In genomic region chr2:239819974-239820555, GRCh38 we compare ENCODE assay signal across 15 cellular contexts.
A peak's percentile ranks its signal among the peaks of the same experiment; 100 is the strongest.
DNase-seq lines count a peak whose midpoint lies in the region; ATAC-seq and TF ChIP-seq lines count a peak whose summit lies in the region.
"Had no signal": no experiment of that assay in that cellular context is flagged by ENCODE, and none has a peak within 500 bp of the region (broad histone marks: within the 10 kb centered on the region; RNA-seq: fewer than 3 reads in every experiment).

No MANE protein-coding gene starts in this region.

- ATAC-seq in activated T-cell treated with anti-CD3 and anti-CD28 coated beads, Interleukin-2, amount 50 U/mL, for 4 hours, result no peak
- ATAC-seq in HG03280 (IDR thresholded peaks at IDR 0.05; ENCODE audit: unreplicated experiment), result no peak
- no peak for ATAC-seq in GM19395 (IDR thresholded peaks at IDR 0.05; ENCODE audit: unreplicated experiment)
- ATAC-seq: activated T-cell treated with anti-CD3 and anti-CD28 coated beads, Interleukin-2, amount 50 U/mL, for 72 hours; T-helper 17 cell had no signal

- no peaks in the 10 kb centered on the region for H3K36me3 Mint-ChIP-seq in activated T-cell treated with anti-CD3 and anti-CD28 coated beads, Interleukin-2, amount 50 U/mL, for 4 hours (ENCODE audit: insufficient read depth)
- H3K36me3 Mint-ChIP-seq in endodermal cell (ENCODE audit: low read depth), result no peaks in the 10 kb centered on the region
- H3K36me3 Mint-ChIP-seq: CD4-positive, CD25-positive, alpha-beta regulatory T cell; IgD-negative memory B cell had no signal

- no peak for TF ChIP-seq POLR2A in spleen (IDR thresholded peaks at IDR 0.05)

- WGBS in endodermal cell (ENCODE audit: insufficient coverage in 1 of 2, insufficient read length in 1 of 2), 2 experiments, result 84 to 86% methylated on average over 11 to 17 of the region's 17 CpGs
- WGBS in spleen, 5 donors, result 80 to 83% (median 81%) methylated on average over 17 of the region's 17 CpGs

- H3K36me3 ChIP-seq in endodermal cell (ENCODE audit: control insufficient read depth, insufficient read depth, low read length), result no peaks in the 10 kb centered on the region
- H3K36me3 ChIP-seq in spleen, result no peaks in the 10 kb centered on the region
- H3K36me3 ChIP-seq: ascending aorta had no signal

- H3K9me3 ChIP-seq in endodermal cell (ENCODE audit: control insufficient read depth, low read length) (no peaks in the 10 kb centered on the region), spleen (no peaks in the 10 kb centered on the region)
- H3K9me3 ChIP-seq: ascending aorta had no signal

- H3K27me3 ChIP-seq in endodermal cell (ENCODE audit: control insufficient read depth, insufficient read depth, low read length, poor library complexity, severe bottlenecking), result no peaks in the 10 kb centered on the region
- H3K27me3 ChIP-seq in spleen (replicated peaks in 1 of 7), result peaks cover 0 to 11% (median 0%) of the 10 kb centered on the region in 7 donors
- H3K27me3 ChIP-seq: ascending aorta had no signal

- no peak overlapping the region for H3K4me3 Mint-ChIP-seq in activated T-cell treated with anti-CD3 and anti-CD28 coated beads, Interleukin-2, amount 50 U/mL, for 4 hours
- H3K4me3 Mint-ChIP-seq in endodermal cell, result no peak overlapping the region
- H3K4me3 Mint-ChIP-seq: activated T-cell treated with anti-CD3 and anti-CD28 coated beads, Interleukin-2, amount 50 U/mL, for 72 hours; CD4-positive, CD25-positive, alpha-beta regulatory T cell; IgD-negative memory B cell; stimulated activated naive CD8-positive, alpha-beta T cell treated with anti-CD3 and anti-CD28 coated beads, Interleukin-15, Interleukin-2, amounts not matched to agents 100 ng/mL and 50 ng/mL, for 24 hours; T-helper 17 cell had no signal

- H3K27me3 Mint-ChIP-seq in activated T-cell treated with anti-CD3 and anti-CD28 coated beads, Interleukin-2, amount 50 U/mL, for 4 hours (ENCODE audit: low read depth), result peaks cover 14% of the 10 kb centered on the region
- H3K27me3 Mint-ChIP-seq in endodermal cell (ENCODE audit: insufficient read depth), result peaks cover 3% of the 10 kb centered on the region
- H3K27me3 Mint-ChIP-seq: stimulated activated naive CD8-positive, alpha-beta T cell treated with anti-CD3 and anti-CD28 coated beads, Interleukin-15, Interleukin-2, amounts not matched to agents 100 ng/mL and 50 ng/mL, for 24 hours had no signal

- H3K4me3 ChIP-seq in endodermal cell (ENCODE audit: low read length) (no peak overlapping the region), spleen (no peak overlapping the region)
- H3K4me3 ChIP-seq: ascending aorta had no signal

- TF ChIP-seq CTCF in endodermal cell (conservative IDR thresholded peaks at IDR 0.05), result no peak
- no peak for TF ChIP-seq CTCF in spleen (IDR thresholded peaks at IDR 0.05 in 8 of 11, conservative IDR thresholded peaks at IDR 0.05 in 3 of 11)

- no peaks in the 10 kb centered on the region for H3K9me3 Mint-ChIP-seq in activated T-cell treated with anti-CD3 and anti-CD28 coated beads, Interleukin-2, amount 50 U/mL, for 4 hours
- no peaks in the 10 kb centered on the region for H3K9me3 Mint-ChIP-seq in endodermal cell
- H3K9me3 Mint-ChIP-seq: activated T-cell treated with anti-CD3 and anti-CD28 coated beads, Interleukin-2, amount 50 U/mL, for 72 hours; CD4-positive, CD25-positive, alpha-beta regulatory T cell; stimulated activated naive CD8-positive, alpha-beta T cell treated with anti-CD3 and anti-CD28 coated beads, Interleukin-15, Interleukin-2, amounts not matched to agents 100 ng/mL and 50 ng/mL, for 24 hours had no signal

- intact Hi-C loops in spleen (cut with DNase I; ENCODE audit: low total_unique reads), result no loop called here

- H3K27ac Mint-ChIP-seq in endodermal cell, result no peak overlapping the region
- H3K27ac Mint-ChIP-seq: activated T-cell treated with anti-CD3 and anti-CD28 coated beads, Interleukin-2, amount 50 U/mL, for 72 hours; stimulated activated naive CD8-positive, alpha-beta T cell treated with anti-CD3 and anti-CD28 coated beads, Interleukin-15, Interleukin-2, amounts not matched to agents 100 ng/mL and 50 ng/mL, for 24 hours; T-helper 17 cell had no signal

- no peak overlapping the region for H3K9ac ChIP-seq in endodermal cell (ENCODE audit: extremely low read depth, low read length, poor library complexity, severe bottlenecking)

- DNase-seq in activated T-cell treated with anti-CD3 and anti-CD28 coated beads, Interleukin-2, amount 50 U/mL, for 48 hours, result peak; percentile 23 to 28
- DNase-seq in activated T-cell treated with anti-CD3 and anti-CD28 coated beads, Interleukin-2, amount 50 U/mL, for 4 hours, result no peak
- DNase-seq in NCI-H526 treated with DMSO at 0.1 percent for 48 hours (lab: John Stamatoyannopoulos, UW), result peak; percentile 23
- peak; percentile 21 for DNase-seq in endodermal cell
- peak; percentile 51 for DNase-seq in spleen
- no peak for DNase-seq in UCSD-AML1 (lab: John Stamatoyannopoulos, UW; ENCODE audit: unreplicated experiment)
- DNase-seq: activated T-cell treated with anti-CD3 and anti-CD28 coated beads, Interleukin-2, amount 50 U/mL, for 72 hours; CD4-positive, CD25-positive, alpha-beta regulatory T cell; NCI-H1694 treated with DMSO at 0.1 percent for 48 hours; T-helper 17 cell had no signal

- H3K4me1 ChIP-seq in endodermal cell (ENCODE audit: control insufficient read depth, insufficient read depth, low read length), result no peaks in the 10 kb centered on the region
- H3K4me1 ChIP-seq in spleen, result no peaks in the 10 kb centered on the region

- H3K27ac ChIP-seq in endodermal cell (ENCODE audit: low read depth, low read length) (no peak overlapping the region), spleen (no peak overlapping the region)

- H3K4me1 Mint-ChIP-seq in activated T-cell treated with anti-CD3 and anti-CD28 coated beads, Interleukin-2, amount 50 U/mL, for 4 hours (ENCODE audit: low read depth), result no peaks in the 10 kb centered on the region
- peaks cover 12% of the 10 kb centered on the region for H3K4me1 Mint-ChIP-seq in endodermal cell

Comparison
In these comparisons a context has a peak if more than half of its experiments do, and no peak if none do; other contexts are left out.
1. DNase-seq: peak in activated T-cell treated with anti-CD3 and anti-CD28 coated beads, Interleukin-2, amount 50 U/mL, for 48 hours (2 of 2), NCI-H526 treated with DMSO at 0.1 percent for 48 hours (single experiment), endodermal cell (single experiment) and spleen (single experiment); none in activated T-cell treated with anti-CD3 and anti-CD28 coated beads, Interleukin-2, amount 50 U/mL, for 4 hours (single experiment) and UCSD-AML1 (single experiment).